Comparison of ENCODE assay signal across 8 cellular contexts in genomic region chr13:38349386-38350113, GRCh38. TPM values are rescaled to one million over a fixed set of nuclear protein-coding genes. Genes with fewer than 3 reads are reported as not detected.
DNase-seq lines count a peak whose midpoint lies in the region; ATAC-seq and TF ChIP-seq lines count a peak whose summit lies in the region.

UFM1 (plus strand) TSS chr13:38349851; CDS start chr13:38349920, 69 bp downstream.

- H3K4me3 ChIP-seq in heart left ventricle, result peak within 1 kb of the TSS; percentile 62 to 88 (median 81)

- H3K27ac Mint-ChIP-seq in type B pancreatic cell, result peak within 1 kb of the TSS; percentile 99

- WGBS in heart left ventricle, 4 donors, result 0 to 1% (median 1%) methylated on average over 40 to 41 of the region's 41 CpGs

- H3K4me3 Mint-ChIP-seq in type B pancreatic cell, result peak within 1 kb of the TSS; percentile 94

- H3K9me3 ChIP-seq in heart left ventricle, result no peaks in the 10 kb centered on the region

- H3K36me3 Mint-ChIP-seq in type B pancreatic cell, result peaks cover 14% of the 10 kb centered on the region

- TF ChIP-seq POLR2A in heart left ventricle (IDR thresholded peaks at IDR 0.05), result peak in 1 of 2 donors; percentile 36

- H3K9me3 Mint-ChIP-seq in type B pancreatic cell, result no peaks in the 10 kb centered on the region

- in situ Hi-C loops in GM13976 (cut with MboI; ENCODE audit: low sequenced_read_pairs, unreplicated experiment), result no loop called here

- TF ChIP-seq CTCF in GM13976 (IDR thresholded peaks at IDR 0.05; ENCODE audit: borderline replicate concordance, control extremely low read depth, extremely low read depth, insufficient read depth, missing control alignments) (no peak), heart left ventricle (IDR thresholded peaks at IDR 0.05) (no peak), type B pancreatic cell (conservative IDR thresholded peaks at IDR 0.05) (no peak)

- ATAC-seq in HG02870 (IDR thresholded peaks at IDR 0.05; ENCODE audit: unreplicated experiment) (peak; percentile 87), heart left ventricle (peak; percentile 99 to 100 (median 99))

- DNase-seq in GM13976 (ENCODE audit: low spot score) (peak; percentile 86), NCI-H146 treated with DMSO at 0.1 percent for 48 hours (lab: John Stamatoyannopoulos, UW; ENCODE audit: unreplicated experiment) (peak; percentile 95), amniotic epithelial cell (ENCODE audit: low read depth) (peak; percentile 95), heart left ventricle (peak; percentile 91 to 95 (median 94)), pons (ENCODE audit: low spot score) (peak; percentile 96), type B pancreatic cell (ENCODE audit: extremely low spot score, unreplicated experiment) (peak; percentile 87)

- no peaks in the 10 kb centered on the region for H3K27me3 ChIP-seq in heart left ventricle

- intact Hi-C loops in T-helper 1 cell treated with Interleukin-12 subunit alpha and Interleukin-12 subunit beta and Interleukin-4 antibody, amounts not matched to agents 30 ng/mL and 1 ng/mL, for 36 hours (cut with micrococcal nuclease), result loop anchor here (1.0 to 5.0 kb wide), 8 partner anchors 169 to 1927 kb away; partner anchors contain the start of genes COG6, NHLRC3, PROSER1 and RFXAP
- intact Hi-C loops in heart left ventricle (cut with DNase I), result loop anchor here in 2 of 10 donors (10.0 kb wide), 2 partner anchors 65 to 1285 kb away; no protein-coding TSS in a partner anchor

- peaks cover 0 to 27% (median 17%) of the 10 kb centered on the region in 12 donors for H3K4me1 ChIP-seq in heart left ventricle

- H3K4me1 Mint-ChIP-seq in type B pancreatic cell (ENCODE audit: unreplicated experiment), result peaks cover 19% of the 10 kb centered on the region

- H3K27me3 Mint-ChIP-seq in type B pancreatic cell, result no peaks in the 10 kb centered on the region

- peak within 1 kb of the TSS; percentile 82 to 93 (median 88) for H3K27ac ChIP-seq in heart left ventricle

- H3K36me3 ChIP-seq in heart left ventricle, result peaks cover 0 to 35% (median 13%) of the 10 kb centered on the region in 9 donors

RNA-seq across cellular contexts. Expression of gene UFM1, which starts in this region (rescaled TPM):
- total RNA-seq in T-helper 1 cell treated with Interleukin-12 subunit alpha and Interleukin-12 subunit beta and Interleukin-4 antibody, amounts not matched to agents 30 ng/mL and 1 ng/mL, for 36 hours, result 55.7 and 57.4 TPM in 2 replicates
- total RNA-seq in heart left ventricle (10 to 100 TPM; 14.6 to 40.8 (median 27.9) TPM), type B pancreatic cell (ENCODE audit: low replicate concordance) (50.6 and 63.5 TPM in 2 replicates)
- 10 to 100 TPM; 17.3 to 35.4 TPM for polyA plus RNA-seq in heart left ventricle

Comparison
In these comparisons a context has a peak if more than half of its experiments do, and no peak if none do; other contexts are left out.
1. Peak in every context shown above with its lines: DNase-seq, ATAC-seq, H3K4me3 ChIP-seq and H3K27ac ChIP-seq.